Comparison of ENCODE assay signal across 10 cellular contexts in the genomic region with DNA sequence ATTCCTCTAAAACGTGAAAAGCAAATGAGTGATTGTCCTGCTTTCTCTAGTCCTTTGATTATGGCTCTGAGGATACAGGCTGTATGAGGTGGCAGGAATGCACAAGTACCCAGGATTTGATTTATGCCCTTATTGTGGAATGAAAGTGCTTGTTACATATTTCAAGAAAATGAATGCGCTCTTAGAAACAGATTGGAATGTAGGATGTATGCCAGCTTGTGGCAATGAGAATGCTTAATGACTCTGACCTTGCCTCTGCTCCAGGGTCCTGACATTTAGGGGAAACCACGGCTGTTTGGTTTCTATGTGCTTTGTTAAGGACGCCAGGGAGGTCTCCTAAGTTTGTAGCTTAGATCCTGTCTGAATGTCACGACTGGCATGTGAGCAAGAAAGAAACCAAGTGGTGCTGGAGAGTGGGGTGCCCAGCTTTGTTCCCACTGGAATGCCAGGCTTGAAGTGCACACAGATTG. TPM values are rescaled to one million over a fixed set of nuclear protein-coding genes. Genes with fewer than 3 reads are reported as not detected.
DNase-seq lines count a peak whose midpoint lies in the region; ATAC-seq, FAIRE-seq and TF ChIP-seq lines count a peak whose summit lies in the region.
"Had no signal": no experiment of that assay in that cellular context is flagged by ENCODE, and none has a peak within 500 bp of the region (broad histone marks: within the 10 kb centered on the region; RNA-seq: fewer than 3 reads in every experiment).

No MANE protein-coding gene starts in this region.

- ATAC-seq in SK-N-SH treated with all-trans-retinoic acid at 6 μM for 48 hours = peak; percentile 35
- no peak for ATAC-seq in HG03520 (IDR thresholded peaks at IDR 0.05; ENCODE audit: unreplicated experiment)

- TF ChIP-seq POLR2A in esophagus squamous epithelium (IDR thresholded peaks at IDR 0.05) = no peak
- no peak for TF ChIP-seq POLR2A in spleen (IDR thresholded peaks at IDR 0.05)
- no peak for TF ChIP-seq POLR2A in H54 (IDR thresholded peaks at IDR 0.05; ENCODE audit: low read depth, low read length)

- H3K4me2 ChIP-seq in MM.1S (ENCODE audit: low read depth, low read length) = no peak overlapping the region

- no peaks in the 10 kb centered on the region for H3K9me2 ChIP-seq in MM.1S (replicated peaks; ENCODE audit: insufficient read depth, low read length)

- FAIRE-seq in H54 (lab: Jason Lieb, UNC) = no peak
- FAIRE-seq: A204.1 had no signal

- H3K4me1 ChIP-seq in esophagus squamous epithelium (peaks cover 15 to 77% (median 44%) of the 10 kb centered on the region in 3 donors), spleen (peaks cover 28 to 73% (median 53%) of the 10 kb centered on the region in 6 donors), MM.1S (ENCODE audit: low read length) (peaks cover 29% of the 10 kb centered on the region)

- H3K27me3 ChIP-seq in esophagus squamous epithelium (no peaks in the 10 kb centered on the region), spleen (replicated peaks in 1 of 7) (no peaks in the 10 kb centered on the region), MM.1S (replicated peaks; ENCODE audit: insufficient read depth, low read length) (no peaks in the 10 kb centered on the region)

- H3K4me3 ChIP-seq in esophagus squamous epithelium (peak overlapping the region in 2 of 4 donors; percentile 11 to 37), spleen (peak overlapping the region in 2 of 8 donors; percentile 2 to 47), MM.1S (ENCODE audit: low read length) (no peak overlapping the region)

- H3K4me3 Mint-ChIP-seq in activated CD4-positive, alpha-beta T cell treated with anti-CD3 and anti-CD28 coated beads, Interleukin-2, amount 10 ng/mL, durations not matched to agents 24 days and 14 days = peak overlapping the region; percentile 32

- 41 to 47% methylated on average over 5 of the region's 5 CpGs for WGBS in esophagus squamous epithelium, 2 donors
- 50 to 65% (median 61%) methylated on average over 5 of the region's 5 CpGs for WGBS in spleen, 5 donors

- peaks cover 38% of the 10 kb centered on the region; the same call in 1 of the 2 replicates for H4K20me1 ChIP-seq in MM.1S (ENCODE audit: insufficient read depth, low read length)

- H3K27ac Mint-ChIP-seq in activated CD4-positive, alpha-beta T cell treated with anti-CD3 and anti-CD28 coated beads, Interleukin-2, amount 10 ng/mL, durations not matched to agents 24 days and 14 days = no peak overlapping the region

- peaks cover 53% of the 10 kb centered on the region for H3K79me2 ChIP-seq in MM.1S (ENCODE audit: low read length)

- peaks cover 77% of the 10 kb centered on the region for H3K36me3 Mint-ChIP-seq in activated CD4-positive, alpha-beta T cell treated with anti-CD3 and anti-CD28 coated beads, Interleukin-2, amount 10 ng/mL, durations not matched to agents 24 days and 14 days (ENCODE audit: low read depth)

- no peak for DNase-seq in activated CD4-positive, alpha-beta T cell treated with anti-CD3 and anti-CD28 coated beads, Interleukin-2, amount 10 ng/mL, durations not matched to agents 24 days and 14 days
- no peak for DNase-seq in activated CD4-positive, alpha-beta T cell treated with anti-CD3 and anti-CD28 coated beads, Interleukin-2, amount 50 U/mL, for 48 hours
- no peak for DNase-seq in esophagus squamous epithelium (lab: John Stamatoyannopoulos, UW)
- DNase-seq in spleen = no peak
- no peak for DNase-seq in MM.1S
- DNase-seq in H54 (ENCODE audit: insufficient read length, low spot score) = no peak
- DNase-seq: NCI-H2171 treated with DMSO at 0.1 percent for 48 hours had no signal

- peaks cover 52% of the 10 kb centered on the region for H3K4me1 Mint-ChIP-seq in activated CD4-positive, alpha-beta T cell treated with anti-CD3 and anti-CD28 coated beads, Interleukin-2, amount 10 ng/mL, durations not matched to agents 24 days and 14 days

- H3F3A ChIP-seq in MM.1S (ENCODE audit: insufficient read depth, low read length) = peaks cover 17% of the 10 kb centered on the region

- H3K9me3 ChIP-seq in esophagus squamous epithelium = no peaks in the 10 kb centered on the region
- H3K9me3 ChIP-seq in spleen = no peaks in the 10 kb centered on the region
- H3K9me3 ChIP-seq in MM.1S (replicated peaks; ENCODE audit: insufficient read depth, low read length) = no peaks in the 10 kb centered on the region

- TF ChIP-seq CTCF in esophagus squamous epithelium (IDR thresholded peaks at IDR 0.05) (no peak), spleen (IDR thresholded peaks at IDR 0.05 in 8 of 11, conservative IDR thresholded peaks at IDR 0.05 in 3 of 11) (no peak), MM.1S (IDR thresholded peaks at IDR 0.05; ENCODE audit: low read length) (no peak)

- no peak overlapping the region for H2AFZ ChIP-seq in MM.1S (ENCODE audit: low read length)

- peak overlapping the region; percentile 58 to 95 (median 77) for H3K27ac ChIP-seq in esophagus squamous epithelium
- peak overlapping the region in 7 of 8 donors; percentile 41 to 97 (median 74) for H3K27ac ChIP-seq in spleen
- no peak overlapping the region for H3K27ac ChIP-seq in MM.1S (ENCODE audit: low read length)

- H3K9ac ChIP-seq in MM.1S (ENCODE audit: low read length) = no peak overlapping the region

- H3K36me3 ChIP-seq in esophagus squamous epithelium (peaks cover 0 to 46% (median 10%) of the 10 kb centered on the region in 3 donors), spleen (peaks cover 0 to 75% (median 32%) of the 10 kb centered on the region in 6 donors), MM.1S (replicated peaks; ENCODE audit: insufficient read depth, low read length) (peaks cover 15% of the 10 kb centered on the region)

- no peaks in the 10 kb centered on the region for H3K9me3 Mint-ChIP-seq in activated CD4-positive, alpha-beta T cell treated with anti-CD3 and anti-CD28 coated beads, Interleukin-2, amount 10 ng/mL, durations not matched to agents 24 days and 14 days

- H3K27me3 Mint-ChIP-seq in activated CD4-positive, alpha-beta T cell treated with anti-CD3 and anti-CD28 coated beads, Interleukin-2, amount 10 ng/mL, durations not matched to agents 24 days and 14 days = no peaks in the 10 kb centered on the region

- intact Hi-C loops in activated CD4-positive, alpha-beta T cell treated with anti-CD3 and anti-CD28 coated beads, Interleukin-2, amount 10 ng/mL, durations not matched to agents 24 days and 14 days (cut with micrococcal nuclease) = no loop called here
- intact Hi-C loops in esophagus squamous epithelium (cut with DNase I) = no loop called here
- intact Hi-C loops in spleen (cut with DNase I; ENCODE audit: low total_unique reads) = no loop called here

TF ChIP-seq in SK-N-SH treated with all-trans-retinoic acid at 6 μM for 48 hours, 23 proteins besides CTCF, POLR2A, EP300 and RAD21 (continues in another document):
- TF ChIP-seq, protein P1, sequence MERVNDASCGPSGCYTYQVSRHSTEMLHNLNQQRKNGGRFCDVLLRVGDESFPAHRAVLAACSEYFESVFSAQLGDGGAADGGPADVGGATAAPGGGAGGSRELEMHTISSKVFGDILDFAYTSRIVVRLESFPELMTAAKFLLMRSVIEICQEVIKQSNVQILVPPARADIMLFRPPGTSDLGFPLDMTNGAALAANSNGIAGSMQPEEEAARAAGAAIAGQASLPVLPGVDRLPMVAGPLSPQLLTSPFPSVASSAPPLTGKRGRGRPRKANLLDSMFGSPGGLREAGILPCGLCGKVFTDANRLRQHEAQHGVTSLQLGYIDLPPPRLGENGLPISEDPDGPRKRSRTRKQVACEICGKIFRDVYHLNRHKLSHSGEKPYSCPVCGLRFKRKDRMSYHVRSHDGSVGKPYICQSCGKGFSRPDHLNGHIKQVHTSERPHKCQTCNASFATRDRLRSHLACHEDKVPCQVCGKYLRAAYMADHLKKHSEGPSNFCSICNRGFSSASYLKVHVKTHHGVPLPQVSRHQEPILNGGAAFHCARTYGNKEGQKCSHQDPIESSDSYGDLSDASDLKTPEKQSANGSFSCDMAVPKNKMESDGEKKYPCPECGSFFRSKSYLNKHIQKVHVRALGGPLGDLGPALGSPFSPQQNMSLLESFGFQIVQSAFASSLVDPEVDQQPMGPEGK (CRISPR knock-in tag; IDR thresholded peaks at IDR 0.05; ENCODE audit: borderline replicate concordance) = peak; percentile 59; the same call in 1 of the 2 replicates
- TF ChIP-seq ISL1 (CRISPR knock-in tag; IDR thresholded peaks at IDR 0.05) = peak; percentile 97
- TF ChIP-seq, protein P2, sequence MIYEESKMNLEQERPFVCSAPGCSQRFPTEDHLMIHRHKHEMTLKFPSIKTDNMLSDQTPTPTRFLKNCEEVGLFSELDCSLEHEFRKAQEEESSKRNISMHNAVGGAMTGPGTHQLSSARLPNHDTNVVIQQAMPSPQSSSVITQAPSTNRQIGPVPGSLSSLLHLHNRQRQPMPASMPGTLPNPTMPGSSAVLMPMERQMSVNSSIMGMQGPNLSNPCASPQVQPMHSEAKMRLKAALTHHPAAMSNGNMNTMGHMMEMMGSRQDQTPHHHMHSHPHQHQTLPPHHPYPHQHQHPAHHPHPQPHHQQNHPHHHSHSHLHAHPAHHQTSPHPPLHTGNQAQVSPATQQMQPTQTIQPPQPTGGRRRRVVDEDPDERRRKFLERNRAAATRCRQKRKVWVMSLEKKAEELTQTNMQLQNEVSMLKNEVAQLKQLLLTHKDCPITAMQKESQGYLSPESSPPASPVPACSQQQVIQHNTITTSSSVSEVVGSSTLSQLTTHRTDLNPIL (CRISPR knock-in tag; IDR thresholded peaks at IDR 0.05; ENCODE audit: low read depth) = 0 out of 2 replicates have a peak, but pooled peaks have one; percentile 19
- peak; percentile 36; the same call in 1 of the 2 replicates for TF ChIP-seq GLIS3 (CRISPR knock-in tag; IDR thresholded peaks at IDR 0.05)
- no peak for TF ChIP-seq ZFP3 (CRISPR knock-in tag; IDR thresholded peaks at IDR 0.05)

RNA-seq across cellular contexts. Expression of gene PRCD, which starts 22.0 kb away (rescaled TPM):
- total RNA-seq in activated CD4-positive, alpha-beta T cell treated with anti-CD3 and anti-CD28 coated beads, Interleukin-2, amount 10 ng/mL, durations not matched to agents 24 days and 14 days = not detected in 2 replicates
- 1 to 10 TPM in 2 of 4 donors, under 1 TPM in 1, not detected in 1; 0.73 to 2.5 (median 1.4) TPM for total RNA-seq in esophagus squamous epithelium
- 10 to 100 TPM in 2 of 7 donors, 1 to 10 TPM in 5; 3.5 to 18.8 (median 9.2) TPM for total RNA-seq in spleen
- polyA plus RNA-seq in spleen = 10 to 100 TPM; 28.9 to 54.1 (median 29.6) TPM

RNA-seq across cellular contexts. Expression of gene ST6GALNAC2, which starts 23.8 kb away (rescaled TPM):
- total RNA-seq in activated CD4-positive, alpha-beta T cell treated with anti-CD3 and anti-CD28 coated beads, Interleukin-2, amount 10 ng/mL, durations not matched to agents 24 days and 14 days = not detected in 2 replicates
- 10 to 100 TPM; 15.2 to 39.9 (median 29.5) TPM for total RNA-seq in esophagus squamous epithelium
- total RNA-seq in spleen = 10 to 100 TPM in 3 of 7 donors, 1 to 10 TPM in 4; 8.1 to 15.7 (median 9.8) TPM
- polyA plus RNA-seq in spleen = 1 to 10 TPM; 1.1 to 4.8 (median 1.3) TPM

RNA-seq across cellular contexts. Expression of gene CYGB, which starts 24.3 kb away (rescaled TPM):
- not detected in 2 replicates for total RNA-seq in activated CD4-positive, alpha-beta T cell treated with anti-CD3 and anti-CD28 coated beads, Interleukin-2, amount 10 ng/mL, durations not matched to agents 24 days and 14 days
- 10 to 100 TPM in 2 of 4 donors, 1 to 10 TPM in 2; 1.3 to 12.8 (median 6.9) TPM for total RNA-seq in esophagus squamous epithelium
- total RNA-seq in spleen = 10 to 100 TPM in 3 of 7 donors, 1 to 10 TPM in 4; 5.0 to 21.0 (median 9.9) TPM
- polyA plus RNA-seq in spleen = 1 to 10 TPM; 3.5 to 5.8 (median 5.5) TPM
